In genomic region chr1:183471748-183472487, GRCh38 we compare ENCODE assay signal across 8 cellular contexts. TPM values are rescaled to one million over a fixed set of nuclear protein-coding genes. Genes with fewer than 3 reads are reported as not detected.
A peak's percentile ranks its signal among the peaks of the same experiment; 100 is the strongest.
DNase-seq lines count a peak whose midpoint lies in the region; ATAC-seq and TF ChIP-seq lines count a peak whose summit lies in the region.

No MANE protein-coding gene starts in this region.

- no peaks in the 10 kb centered on the region for H3K9me3 Mint-ChIP-seq in T-helper 1 cell treated with Interleukin-12 subunit alpha and Interleukin-12 subunit beta and Interleukin-4 antibody, amounts not matched to agents 30 μg/mL and 1 μg/mL, for 36 hours
- no peaks in the 10 kb centered on the region for H3K9me3 Mint-ChIP-seq in progenitor cell of endocrine pancreas (ENCODE audit: low read depth)

- H3K4me3 Mint-ChIP-seq in T-helper 1 cell treated with Interleukin-12 subunit alpha and Interleukin-12 subunit beta and Interleukin-4 antibody, amounts not matched to agents 30 μg/mL and 1 μg/mL, for 36 hours, result peak overlapping the region; percentile 93
- H3K4me3 Mint-ChIP-seq in progenitor cell of endocrine pancreas (ENCODE audit: low read depth), result peak overlapping the region; percentile 82

- in situ Hi-C loops in GM13977 (cut with MboI; ENCODE audit: low pct_unique_long_range_greater_than_20kb, low sequenced_read_pairs, unreplicated experiment), result no loop called here

- intact Hi-C loops in left ventricle myocardium inferior (cut with micrococcal nuclease), result loop anchor here (10.0 kb wide), 1 partner anchor 163 kb away; the partner anchor contains the start of gene ARPC5

- H3K4me1 ChIP-seq in left ventricle myocardium inferior, result peaks cover 61% of the 10 kb centered on the region

- no peaks in the 10 kb centered on the region for H3K9me3 ChIP-seq in left ventricle myocardium inferior (replicated peaks)

- H3K27me3 Mint-ChIP-seq in T-helper 1 cell treated with Interleukin-12 subunit alpha and Interleukin-12 subunit beta and Interleukin-4 antibody, amounts not matched to agents 30 μg/mL and 1 μg/mL, for 36 hours (ENCODE audit: low read depth), result peaks cover 5% of the 10 kb centered on the region
- H3K27me3 Mint-ChIP-seq in progenitor cell of endocrine pancreas, result no peaks in the 10 kb centered on the region

- peaks cover 7% of the 10 kb centered on the region for H3K36me3 Mint-ChIP-seq in T-helper 1 cell treated with Interleukin-12 subunit alpha and Interleukin-12 subunit beta and Interleukin-4 antibody, amounts not matched to agents 30 μg/mL and 1 μg/mL, for 36 hours (ENCODE audit: low read depth)
- no peaks in the 10 kb centered on the region for H3K36me3 Mint-ChIP-seq in progenitor cell of endocrine pancreas (ENCODE audit: insufficient read depth)

- TF ChIP-seq CTCF in GM13977 (IDR thresholded peaks at IDR 0.05; ENCODE audit: extremely low read depth, insufficient read depth, missing control alignments) (peak; percentile 9), left ventricle myocardium inferior (IDR thresholded peaks at IDR 0.05; ENCODE audit: borderline replicate concordance) (peak; percentile 35), progenitor cell of endocrine pancreas (IDR thresholded peaks at IDR 0.05; ENCODE audit: unreplicated experiment) (peak; percentile 16)

- peak overlapping the region; percentile 99 for H3K27ac ChIP-seq in left ventricle myocardium inferior (replicated peaks)

- H3K27ac Mint-ChIP-seq in T-helper 1 cell treated with Interleukin-12 subunit alpha and Interleukin-12 subunit beta and Interleukin-4 antibody, amounts not matched to agents 30 μg/mL and 1 μg/mL, for 36 hours, result peak overlapping the region; percentile 99
- peak overlapping the region; percentile 100 for H3K27ac Mint-ChIP-seq in progenitor cell of endocrine pancreas

- no peaks in the 10 kb centered on the region for H3K36me3 ChIP-seq in left ventricle myocardium inferior

- DNase-seq in GM13977 (ENCODE audit: low spot score) (peak; percentile 93), NCI-H1694 (lab: John Stamatoyannopoulos, UW) (peak; percentile 98), amygdala (lab: John Stamatoyannopoulos, UW) (peak; percentile 83 to 99 (median 97)), left ventricle myocardium inferior (peak; percentile 99), progenitor cell of endocrine pancreas (ENCODE audit: low spot score, unreplicated experiment) (peak; percentile 96), ureter (ENCODE audit: low spot score) (peak; percentile 99)

- peaks cover 20% of the 10 kb centered on the region for H3K4me1 Mint-ChIP-seq in T-helper 1 cell treated with Interleukin-12 subunit alpha and Interleukin-12 subunit beta and Interleukin-4 antibody, amounts not matched to agents 30 μg/mL and 1 μg/mL, for 36 hours (ENCODE audit: low read depth)
- H3K4me1 Mint-ChIP-seq in progenitor cell of endocrine pancreas (ENCODE audit: low read depth), result peaks cover 21% of the 10 kb centered on the region

- H3K4me3 ChIP-seq in left ventricle myocardium inferior, result peak overlapping the region; percentile 98

- peak; percentile 54 for ATAC-seq in HG02884 (IDR thresholded peaks at IDR 0.05; ENCODE audit: unreplicated experiment)

- H3K27me3 ChIP-seq in left ventricle myocardium inferior (ENCODE audit: low read depth), result no peaks in the 10 kb centered on the region

RNA-seq across cellular contexts. Expression of gene SMG7, which starts 0.4 kb away (rescaled TPM):
- 41.6 TPM for total RNA-seq in left ventricle myocardium inferior
- total RNA-seq in progenitor cell of endocrine pancreas, result 71.8 and 75.8 TPM in 2 replicates
- 83.7 TPM for total RNA-seq in ureter

RNA-seq across cellular contexts. Expression of gene NMNAT2, which starts 53.7 kb away (rescaled TPM):
- total RNA-seq in left ventricle myocardium inferior (3.4 TPM), progenitor cell of endocrine pancreas (3.1 and 3.3 TPM in 2 replicates), ureter (0.99 TPM)

Comparison
In these comparisons a context has a peak if more than half of its experiments do, and no peak if none do; other contexts are left out.
1. Peak in every context shown above with its lines: DNase-seq, ATAC-seq, H3K4me3 ChIP-seq and H3K27ac ChIP-seq.